ENCODE assay signal across 8 cellular contexts in genomic region chr15:84749111-84749991, GRCh38. TPM values are rescaled to one million over a fixed set of nuclear protein-coding genes. Genes with fewer than 3 reads are reported as not detected.
DNase-seq lines count a peak whose midpoint lies in the region; ATAC-seq and TF ChIP-seq lines count a peak whose summit lies in the region.

No MANE protein-coding gene starts in this region.

- CTCF ChIA-PET in naive thymus-derived CD4-positive, alpha-beta T cell (lab: Charles Lee) = interaction anchor here (0.6 to 1.5 kb wide), 6 partner anchors 14 to 95 kb away, joined by 3 to 8 read pairs (median 4); partner anchors contain the start of genes SEC11A and WDR73

- TF ChIP-seq CTCF in C4-2B (conservative IDR thresholded peaks at IDR 0.05) (no peak), H9 (conservative IDR thresholded peaks at IDR 0.05) (no peak)

- peaks cover 1 to 6% (median 4%) of the 10 kb centered on the region in 3 experiments; a peak in 3 of 7 replicates for H3K36me3 Mint-ChIP-seq in H9 (ENCODE audit: insufficient read depth in 1 of 3, low read depth in 3 of 3)
- peaks cover 5 to 35% (median 11%) of the 10 kb centered on the region in 5 donors for H3K36me3 Mint-ChIP-seq in naive thymus-derived CD4-positive, alpha-beta T cell

- H3K27ac ChIP-seq in C4-2B (peak overlapping the region; percentile 95), H9 (ENCODE audit: insufficient read length, low read depth, low read length) (no peak overlapping the region), esophagus (ENCODE audit: low read depth in 2 of 2, low read length in 1 of 2) (peak overlapping the region; percentile 98 to 99)
- H3K27ac ChIP-seq in naive thymus-derived CD4-positive, alpha-beta T cell (ENCODE audit: low read depth, low read length) = peak overlapping the region; percentile 71

- no peak overlapping the region for H3K4ac ChIP-seq in H9 (ENCODE audit: low read depth, low read length)

- peak overlapping the region; percentile 98 for H3K4me2 ChIP-seq in H9 (ENCODE audit: insufficient read depth, insufficient read length, low read length)

- POLR2A ChIA-PET in naive thymus-derived CD4-positive, alpha-beta T cell (lab: Charles Lee) = interaction anchor here (0.5 to 4.5 kb wide), 19 partner anchors 9 to 150 kb away, joined by 3 to 104 read pairs (median 4); partner anchors contain the start of genes SEC11A and WDR73

- intact Hi-C loops in naive thymus-derived CD4-positive, alpha-beta T cell (cut with micrococcal nuclease) = loop anchor here (1.0 to 10.0 kb wide), 6 partner anchors 13 to 231 kb away; partner anchors contain the start of genes PDE8A (in 2 of the 2), WDR73 (in 1 of the 2) and ZSCAN2 (in 1 of the 2)

- H3K9me3 ChIP-seq in H9 (ENCODE audit: control insufficient read depth, low read depth, low read length) = no peaks in the 10 kb centered on the region
- H3K9me3 ChIP-seq in esophagus (ENCODE audit: control insufficient read depth in 2 of 2, insufficient read depth in 1 of 2, low read depth in 1 of 2, low read length in 1 of 2) = no peaks in the 10 kb centered on the region
- no peaks in the 10 kb centered on the region for H3K9me3 ChIP-seq in naive thymus-derived CD4-positive, alpha-beta T cell (ENCODE audit: control insufficient read depth in 2 of 3, low read length in 3 of 3)

- H4K5ac ChIP-seq in H9 (ENCODE audit: insufficient read length, low read depth, low read length) = no peak overlapping the region

- H3K4me3 Mint-ChIP-seq in H9 = peak overlapping the region; percentile 89 to 97
- peak overlapping the region; percentile 89 to 99 (median 94) for H3K4me3 Mint-ChIP-seq in naive thymus-derived CD4-positive, alpha-beta T cell

- H3K9ac ChIP-seq in H9 (ENCODE audit: extremely low read depth, insufficient read length, low read length) = peak overlapping the region; percentile 77

- DNase-seq in H9 = peak; percentile 35
- DNase-seq in NCI-H82 treated with DMSO at 0.1 percent for 48 hours (lab: John Stamatoyannopoulos, UW; ENCODE audit: unreplicated experiment) = peak; percentile 36
- DNase-seq in activated CD8-positive, alpha-beta memory T cell treated with anti-CD3 and anti-CD28 coated beads, Interleukin-2, amount 50 U/mL, for 48 hours = peak; percentile 70
- peak in 8 of 9 donors; percentile 42 to 55 (median 45) for DNase-seq in naive thymus-derived CD4-positive, alpha-beta T cell
- DNase-seq in NCI-H2081 treated with DMSO at 0.1 percent for 48 hours (lab: John Stamatoyannopoulos, UW) = no peak

- H3K4me1 ChIP-seq in H9 (ENCODE audit: insufficient read depth, low read length) = peaks cover 5% of the 10 kb centered on the region; the same call in 1 of the 2 replicates
- H3K4me1 ChIP-seq in esophagus (ENCODE audit: control insufficient read depth in 2 of 2, insufficient read depth in 2 of 2, low read length in 1 of 2) = peaks cover 0 to 6% of the 10 kb centered on the region in 2 donors
- peaks cover 29 to 37% of the 10 kb centered on the region in 2 donors for H3K4me1 ChIP-seq in naive thymus-derived CD4-positive, alpha-beta T cell (ENCODE audit: control insufficient read depth in 2 of 2, insufficient read depth in 2 of 2, low read length in 2 of 2)

- H3K23ac ChIP-seq in H9 (ENCODE audit: insufficient read length, low read depth, low read length) = no peak overlapping the region

- H3K27ac Mint-ChIP-seq in H9 = peak overlapping the region; percentile 68 to 96 (median 94)
- H3K27ac Mint-ChIP-seq in naive thymus-derived CD4-positive, alpha-beta T cell = peak overlapping the region; percentile 81 to 98 (median 90)

- no peaks in the 10 kb centered on the region for H3K27me3 Mint-ChIP-seq in H9 (ENCODE audit: low read depth)
- H3K27me3 Mint-ChIP-seq in naive thymus-derived CD4-positive, alpha-beta T cell = no peaks in the 10 kb centered on the region

- peak; percentile 31 for ATAC-seq in naive thymus-derived CD4-positive, alpha-beta T cell
- ATAC-seq in HG02973 (IDR thresholded peaks at IDR 0.05; ENCODE audit: unreplicated experiment) = no peak

- H3K27me3 ChIP-seq in H9 (ENCODE audit: insufficient read depth, low read length) (no peaks in the 10 kb centered on the region), esophagus (ENCODE audit: control insufficient read depth in 1 of 2, insufficient read depth in 2 of 2, low read length in 2 of 2) (no peaks in the 10 kb centered on the region)
- no peaks in the 10 kb centered on the region for H3K27me3 ChIP-seq in naive thymus-derived CD4-positive, alpha-beta T cell (ENCODE audit: control insufficient read depth in 2 of 2, insufficient read depth in 2 of 2, low read length in 2 of 2)

- H3K36me3 ChIP-seq in esophagus (ENCODE audit: control insufficient read depth in 2 of 2, insufficient read depth in 2 of 2, low read length in 1 of 2) = no peaks in the 10 kb centered on the region
- peaks cover 0 to 5% (median 0%) of the 10 kb centered on the region in 3 experiments for H3K36me3 ChIP-seq in naive thymus-derived CD4-positive, alpha-beta T cell (ENCODE audit: control insufficient read depth in 2 of 3, insufficient read depth in 3 of 3, low read length in 3 of 3)

- no peak overlapping the region for H2BK120ac ChIP-seq in H9 (ENCODE audit: low read depth, low read length, poor library complexity, severe bottlenecking)

- H3K9me3 Mint-ChIP-seq in H9 = no peaks in the 10 kb centered on the region; a peak in 3 of 5 replicates
- H3K9me3 Mint-ChIP-seq in naive thymus-derived CD4-positive, alpha-beta T cell = no peaks in the 10 kb centered on the region

- no peak overlapping the region for H3K18ac ChIP-seq in H9 (ENCODE audit: insufficient read length, low read depth, low read length)

- no peak overlapping the region for H2BK20ac ChIP-seq in H9 (ENCODE audit: low read depth, low read length, poor library complexity, severe bottlenecking)

- H3K23me2 ChIP-seq in H9 (ENCODE audit: insufficient read length, low read depth, low read length, poor library complexity, severe bottlenecking) = peaks cover 15% of the 10 kb centered on the region

- H3K56ac ChIP-seq in H9 (ENCODE audit: insufficient read length, low read depth, low read length) = no peak overlapping the region

- no peaks in the 10 kb centered on the region for H4K20me1 ChIP-seq in H9 (ENCODE audit: control insufficient read depth, insufficient read depth, insufficient read length)

- peak overlapping the region; percentile 73 to 87 for H3K4me3 ChIP-seq in esophagus (ENCODE audit: low read depth in 1 of 2, low read length in 2 of 2)
- H3K4me3 ChIP-seq in naive thymus-derived CD4-positive, alpha-beta T cell (ENCODE audit: low read length) = peak overlapping the region; percentile 70

- H3K4me1 Mint-ChIP-seq in H9 = peaks cover 38 to 40% of the 10 kb centered on the region in 2 experiments
- H3K4me1 Mint-ChIP-seq in naive thymus-derived CD4-positive, alpha-beta T cell = peaks cover 54 to 81% (median 70%) of the 10 kb centered on the region in 7 donors

- H3K79me2 ChIP-seq in H9 (ENCODE audit: insufficient read depth, low read length) = peaks cover 34% of the 10 kb centered on the region; the same call in 1 of the 2 replicates

- no peaks in the 10 kb centered on the region for H3K79me1 ChIP-seq in H9 (ENCODE audit: insufficient read depth, low read depth, low read length, poor library complexity, severe bottlenecking)

- no peak overlapping the region for H3T11ph ChIP-seq in H9 (ENCODE audit: low read length)

- H4K8ac ChIP-seq in H9 (replicated peaks; ENCODE audit: insufficient read length, low read depth, low read length) = no peak overlapping the region

- no peak overlapping the region for H2BK15ac ChIP-seq in H9 (ENCODE audit: low read depth, low read length)

- H2BK12ac ChIP-seq in H9 (ENCODE audit: insufficient read length, low read depth, low read length) = no peak overlapping the region

- H2AK5ac ChIP-seq in H9 (ENCODE audit: insufficient read length, low read length) = no peak overlapping the region

- no peak overlapping the region for H2BK5ac ChIP-seq in H9 (ENCODE audit: insufficient read length, low read length)

- H4K91ac ChIP-seq in H9 (ENCODE audit: insufficient read length, low read depth, low read length) = no peak overlapping the region

- 0 out of 2 replicates have a peak overlapping the region, but pooled peaks have one; percentile 77 for H3K14ac ChIP-seq in H9 (ENCODE audit: insufficient read depth, low read length)

- H2AFZ ChIP-seq in H9 (ENCODE audit: low read length) = no peak overlapping the region

- WGBS in H9 (ENCODE audit: extremely low coverage, insufficient read length, low lambda C conversion rate) = no CpG with 5 or more reads among the region's 15 CpGs
- 6 to 12% methylated on average over 15 of the region's 15 CpGs for WGBS in esophagus, 2 donors

RNA-seq across cellular contexts. Expression of gene ZNF592, which starts 1.0 kb away (rescaled TPM):
- total RNA-seq in H9 (2021) = 32.7 and 34.6 TPM in 2 replicates
- 1 to 10 TPM; 4.8 to 6.1 TPM for polyA plus RNA-seq in esophagus
- 10 to 100 TPM; 36.6 to 39.0 (median 37.6) TPM for total RNA-seq in naive thymus-derived CD4-positive, alpha-beta T cell
- polyA plus RNA-seq in naive thymus-derived CD4-positive, alpha-beta T cell = 10 to 100 TPM in 1 of 2 donors, 1 to 10 TPM in 1; 4.9 to 14.0 TPM

RNA-seq across cellular contexts. Expression of gene SEC11A, which starts 33.4 kb away (rescaled TPM):
- 250 and 252 TPM in 2 replicates for total RNA-seq in H9 (2021)
- polyA plus RNA-seq in esophagus = 10 to 100 TPM; 67.3 to 74.6 TPM
- total RNA-seq in naive thymus-derived CD4-positive, alpha-beta T cell = 100 to 1,000 TPM in 1 of 5 experiments, 10 to 100 TPM in 4; 54.3 to 108 (median 63.5) TPM
- polyA plus RNA-seq in naive thymus-derived CD4-positive, alpha-beta T cell = 100 to 1,000 TPM; 116 to 136 TPM
